2 cellular contexts compared by ENCODE assay signal in genomic region chr1:27936370-27936769, GRCh38.
TF ChIP-seq lines count a peak whose summit lies in the region.

No MANE protein-coding gene starts in this region.

TF ChIP-seq in HepG2, 621 proteins besides CTCF, POLR2A, EP300 and RAD21:
- no peak for TF ChIP-seq FOSL1 (CRISPR knock-in tag; IDR thresholded peaks at IDR 0.05; ENCODE audit: borderline replicate concordance)
- TF ChIP-seq ZNF629 (CRISPR knock-in tag; conservative IDR thresholded peaks at IDR 0.05), result peak; percentile 79

TF ChIP-seq in K562, 482 proteins besides CTCF, POLR2A, EP300 and RAD21:
- TF ChIP-seq ADNP (tag; IDR thresholded peaks at IDR 0.05) (peak; percentile 81), TCF7 (IDR thresholded peaks at IDR 0.05; ENCODE audit: borderline replicate concordance) (no peak), KDM1A (IDR thresholded peaks at IDR 0.05) (peak in 1 of 2 experiments; percentile 80; a peak in 2 of 4 replicates), SMARCA5 (IDR thresholded peaks at IDR 0.05) (peak; percentile 73; the same call in 1 of the 2 replicates), ZNF764 (CRISPR knock-in tag; IDR thresholded peaks at IDR 0.05; ENCODE audit: low read depth) (no peak), MTA3 (IDR thresholded peaks at IDR 0.05; ENCODE audit: borderline replicate concordance) (no peak), USF1 (CRISPR knock-in tag; IDR thresholded peaks at IDR 0.05) (no peak), GABPB2 (CRISPR knock-in tag; conservative IDR thresholded peaks at IDR 0.05) (no peak), ZNF175 (CRISPR knock-in tag; IDR thresholded peaks at IDR 0.05; ENCODE audit: low read depth) (no peak), SNRNP70 (optimal IDR thresholded peaks at IDR 0.05; ENCODE audit: low read depth, low read length) (no peak), HDAC2 (IDR thresholded peaks at IDR 0.05) (peak; percentile 84), RAD51 (IDR thresholded peaks at IDR 0.05; ENCODE audit: borderline replicate concordance, low read depth) (no peak), CHD4 (IDR thresholded peaks at IDR 0.05; ENCODE audit: insufficient read depth, insufficient replicate concordance, low read depth, low read length, poor library complexity, severe bottlenecking) (peak; percentile 65), SMAD4 (CRISPR knock-in tag; conservative IDR thresholded peaks at IDR 0.05) (no peak), STAG1 (CRISPR knock-in tag; IDR thresholded peaks at IDR 0.05; ENCODE audit: borderline replicate concordance) (no peak), RCOR1 (IDR thresholded peaks at IDR 0.05; ENCODE audit: borderline replicate concordance in 1 of 2, low read depth in 2 of 2, low read length in 2 of 2) (peak in 1 of 2 experiments; percentile 50; a peak in 1 of 4 replicates), BCOR (IDR thresholded peaks at IDR 0.05) (peak; percentile 96), STAT5B (CRISPR knock-in tag; IDR thresholded peaks at IDR 0.05) (no peak), FOXJ3 (CRISPR knock-in tag; IDR thresholded peaks at IDR 0.05) (no peak), RBM25 (IDR thresholded peaks at IDR 0.05; ENCODE audit: low read depth, low read length, severe bottlenecking) (peak; percentile 94), PTTG1 (tag; IDR thresholded peaks at IDR 0.05; ENCODE audit: low read depth) (no peak)
